Comparison of ENCODE assay signal across 11 cellular contexts in the genomic region with DNA sequence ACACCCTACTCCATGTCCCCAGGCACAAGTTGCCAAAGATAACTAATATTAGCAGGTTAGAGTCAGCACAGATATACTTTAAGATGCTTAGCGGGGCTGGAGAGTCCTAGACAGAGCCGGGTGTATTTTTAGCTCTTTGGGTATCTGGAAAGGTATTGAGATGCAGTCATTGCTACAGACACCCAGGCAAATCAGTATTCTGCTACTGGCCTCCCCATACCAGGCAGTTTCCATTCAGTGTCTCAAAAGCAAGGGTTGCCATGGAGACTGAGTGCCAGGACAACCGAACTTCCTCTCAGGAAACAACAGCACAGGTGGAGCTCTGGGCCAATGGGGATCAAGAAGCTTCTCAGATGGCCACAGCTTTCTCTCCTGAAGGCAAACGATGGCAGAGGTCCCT. TPM values are rescaled to one million over a fixed set of nuclear protein-coding genes. Genes with fewer than 3 reads are reported as not detected.
DNase-seq lines count a peak whose midpoint lies in the region; ATAC-seq and TF ChIP-seq lines count a peak whose summit lies in the region.
"Had no signal": no experiment of that assay in that cellular context is flagged by ENCODE, and none has a peak within 500 bp of the region (broad histone marks: within the 10 kb centered on the region; RNA-seq: fewer than 3 reads in every experiment).

No MANE protein-coding gene starts in this region.

- TF ChIP-seq CTCF in dorsolateral prefrontal cortex (IDR thresholded peaks at IDR 0.05 in 54 of 56, conservative IDR thresholded peaks at IDR 0.05 in 2 of 56; ENCODE audit: low read depth in 1 of 56, partially characterized antibody in 56 of 56), result no peak

- DNase-seq in NCI-H524 (lab: John Stamatoyannopoulos, UW) (peak; percentile 28 to 56), NCI-H524 treated with DMSO at 0.1 percent for 48 hours (lab: John Stamatoyannopoulos, UW) (no peak), NCI-H2227 (lab: John Stamatoyannopoulos, UW; ENCODE audit: unreplicated experiment) (peak; percentile 63), dorsolateral prefrontal cortex (peak in 9 of 10 donors; percentile 56 to 87 (median 67)), pons (ENCODE audit: low spot score) (peak; percentile 43), EL (no peak)
- DNase-seq: activated CD8-positive, alpha-beta memory T cell treated with anti-CD3 and anti-CD28 coated beads, Interleukin-2, amount 50 U/mL, for 48 hours; NCI-H187; stomach had no signal

- H3K4me3 ChIP-seq in dorsolateral prefrontal cortex, result no peak overlapping the region
- H3K4me3 ChIP-seq: stomach had no signal

- H3K27ac ChIP-seq in dorsolateral prefrontal cortex, result peak overlapping the region in 47 of 59 donors; percentile 3 to 84 (median 65)
- H3K27ac ChIP-seq: stomach had no signal

- intact Hi-C loops in dorsolateral prefrontal cortex (cut with DNase I), result no loop called here

- H3K27me3 ChIP-seq in dorsolateral prefrontal cortex, result no peaks in the 10 kb centered on the region

- ATAC-seq in GM18868 (IDR thresholded peaks at IDR 0.05; ENCODE audit: unreplicated experiment), result no peak
- ATAC-seq in activated CD4-positive, CD25-positive, alpha-beta regulatory T cell treated with anti-CD3 and anti-CD28 coated beads, Interleukin-2, amount 50 U/mL, for 24 hours, result no peak

RNA-seq across cellular contexts. Expression of a gene that starts 45.3 kb away (rescaled TPM):
- total RNA-seq in dorsolateral prefrontal cortex, result 10 to 100 TPM; 16.2 to 73.4 (median 46.6) TPM

Comparison
In these comparisons a context has a peak if more than half of its experiments do, and no peak if none do; other contexts are left out.
1. DNase-seq: peak in NCI-H524 (2 of 2), NCI-H2227 (single experiment), dorsolateral prefrontal cortex (9 of 10) and pons (single experiment); none in NCI-H524 treated with DMSO at 0.1 percent for 48 hours (single experiment) and EL (single experiment).